8 cellular contexts compared by ENCODE assay signal in genomic region chr12:120194226-120194533, GRCh38. TPM values are rescaled to one million over a fixed set of nuclear protein-coding genes. Genes with fewer than 3 reads are reported as not detected.
DNase-seq lines count a peak whose midpoint lies in the region; ATAC-seq, FAIRE-seq and TF ChIP-seq lines count a peak whose summit lies in the region.

No MANE protein-coding gene starts in this region.

- TF ChIP-seq POLR2A in GM12892 (IDR thresholded peaks at IDR 0.05; ENCODE audit: low read depth, low read length), result no peak

- peak overlapping the region; percentile 97 for H3K4me3 ChIP-seq in HUES6 (ENCODE audit: low read depth, low read length)
- H3K4me3 ChIP-seq in choroid plexus epithelial cell (ENCODE audit: low read depth, low read length), result peak overlapping the region; percentile 86

- H3K9me3 ChIP-seq in HUES6 (ENCODE audit: control insufficient read depth, insufficient read depth, low read depth, low read length), result no peaks in the 10 kb centered on the region

- H3K9ac ChIP-seq in HUES6 (ENCODE audit: low read length), result peak overlapping the region; percentile 95

- H3K36me3 Mint-ChIP-seq in naive B cell, result peaks cover 0 to 7% of the 10 kb centered on the region in 2 donors

- DNase-seq in choroid plexus epithelial cell (ENCODE audit: low read depth) (no peak), naive B cell (no peak), GM12892 (ENCODE audit: insufficient read length) (no peak), SKM-1 (lab: John Stamatoyannopoulos, UW; ENCODE audit: unreplicated experiment) (no peak), cerebellar cortex (ENCODE audit: low spot score) (no peak), NCI-H2029 (lab: John Stamatoyannopoulos, UW) (no peak)

- peak overlapping the region; percentile 77 to 93 (median 86) for H3K4me3 Mint-ChIP-seq in naive B cell

- peak overlapping the region in 4 of 6 donors; percentile 62 to 94 (median 87) for H3K27ac Mint-ChIP-seq in naive B cell

- peaks cover 17 to 51% (median 23%) of the 10 kb centered on the region in 3 donors for H3K4me1 Mint-ChIP-seq in naive B cell

- FAIRE-seq in GM12892 (lab: Jason Lieb, UNC), result no peak

- H3K27me3 Mint-ChIP-seq in naive B cell, result no peaks in the 10 kb centered on the region

- no peaks in the 10 kb centered on the region for H3K27me3 ChIP-seq in HUES6 (ENCODE audit: control insufficient read depth, insufficient read depth, low read length)

- TF ChIP-seq CTCF in choroid plexus epithelial cell (conservative IDR thresholded peaks at IDR 0.05; ENCODE audit: low read depth, low read length), result no peak

- H3K9me3 Mint-ChIP-seq in naive B cell, result no peaks in the 10 kb centered on the region

- ATAC-seq in GM18867 (IDR thresholded peaks at IDR 0.05; ENCODE audit: unreplicated experiment), result peak; percentile 30
- peak; percentile 49 to 57 for ATAC-seq in naive B cell (ENCODE audit: low read depth in 2 of 2)

- H3K36me3 ChIP-seq in HUES6 (ENCODE audit: control insufficient read depth, insufficient read depth, low read length), result peaks cover 57% of the 10 kb centered on the region

- no peaks in the 10 kb centered on the region; the same call in 1 of the 2 replicates for H3K4me1 ChIP-seq in HUES6 (ENCODE audit: control insufficient read depth, insufficient read depth, low read length)

- H3K27ac ChIP-seq in HUES6 (ENCODE audit: low read depth, low read length), result peak overlapping the region; percentile 92

RNA-seq across cellular contexts. Expression of gene GCN1, which starts 0.3 kb away (rescaled TPM):
- polyA plus RNA-seq in naive B cell (ENCODE audit: low read depth in 6 of 6), result 10 to 100 TPM; 11.1 to 23.9 (median 18.7) TPM
- polyA plus RNA-seq in GM12892 (2012; ENCODE audit: missing spikeins), result 40.5 TPM

RNA-seq across cellular contexts. Expression of gene RPLP0, which starts 6.7 kb away (rescaled TPM):
- 1,000 to 10,000 TPM; 1,332 to 2,325 (median 1,674) TPM for polyA plus RNA-seq in naive B cell (ENCODE audit: low read depth in 6 of 6)
- 6,108 TPM for polyA plus RNA-seq in GM12892 (2012; ENCODE audit: missing spikeins)
